ENCODE assay signal across 21 cellular contexts in the genomic region with DNA sequence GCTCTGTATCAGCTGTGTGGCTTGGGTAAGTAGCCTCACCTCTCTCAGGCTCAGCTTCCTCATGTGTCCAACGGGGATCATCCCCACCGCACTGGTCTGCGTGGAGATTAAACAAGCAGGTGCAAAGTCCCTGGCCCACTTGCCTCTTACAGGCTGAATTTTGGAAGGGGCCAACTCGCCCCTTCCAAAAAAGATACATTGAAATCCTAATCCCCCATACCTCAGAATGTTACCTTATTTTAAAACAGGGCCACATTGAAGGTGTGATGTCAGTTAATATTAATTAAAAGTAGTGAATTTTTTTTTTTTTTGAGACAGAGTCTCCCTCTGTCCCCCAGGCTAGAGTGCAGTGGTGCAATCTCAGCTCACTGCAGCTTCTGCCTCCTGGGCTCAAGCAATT.
"Had no signal": no experiment of that assay in that cellular context is flagged by ENCODE, and none has a peak within 500 bp of the region (broad histone marks: within the 10 kb centered on the region; RNA-seq: fewer than 3 reads in every experiment).

No MANE protein-coding gene starts in this region.

- DNase-seq: activated CD4-positive, alpha-beta memory T cell treated with anti-CD3 and anti-CD28 coated beads for 36 hours; activated CD4-positive, alpha-beta T cell treated with anti-CD3 and anti-CD28 coated beads for 36 hours; activated CD8-positive, alpha-beta memory T cell treated with anti-CD3 and anti-CD28 coated beads, Interleukin-2, amount 10 ng/mL, durations not matched to agents 7 days and 5 days; activated naive CD4-positive, alpha-beta T cell treated with anti-CD3 and anti-CD28 coated beads for 36 hours; activated naive CD8-positive, alpha-beta T cell treated with anti-CD3 and anti-CD28 coated beads, Interleukin-2, amount 50 U/mL, for 24 hours; activated T-cell treated with anti-CD3 and anti-CD28 coated beads, Interleukin-2, amount 50 U/mL, for 1 hour; aorta; dorsolateral prefrontal cortex; endodermal cell; left colon; mucosa of descending colon; naive thymus-derived CD4-positive, alpha-beta T cell; pancreas; retina; small intestine; stimulated activated CD4-positive, alpha-beta T cell treated with anti-CD3 and anti-CD28 coated beads, Interleukin-4, amount 100 ng/mL, for 24 hours; stimulated activated naive CD4-positive, alpha-beta T cell; substantia nigra; T-helper 1 cell; T1000; transverse colon had no signal

- H3K27ac ChIP-seq: dorsolateral prefrontal cortex had no signal

- ATAC-seq: activated CD4-positive, alpha-beta T cell treated with anti-CD3 and anti-CD28 coated beads for 36 hours; activated CD8-positive, alpha-beta memory T cell treated with anti-CD3 and anti-CD28 coated beads, Interleukin-2, amount 10 ng/mL, durations not matched to agents 7 days and 5 days; activated naive CD8-positive, alpha-beta T cell treated with anti-CD3 and anti-CD28 coated beads, Interleukin-2, amount 50 U/mL, for 24 hours; left colon; mucosa of descending colon; naive thymus-derived CD4-positive, alpha-beta T cell; pancreas had no signal

- H3K9me3 ChIP-seq: mucosa of descending colon, pancreas, transverse colon had no signal

- H3K36me3 ChIP-seq: pancreas, transverse colon had no signal

- H3K27me3 ChIP-seq: dorsolateral prefrontal cortex, pancreas, transverse colon had no signal

- H3K4me3 ChIP-seq: dorsolateral prefrontal cortex, mucosa of descending colon, pancreas, transverse colon had no signal
